Comparison of ENCODE assay signal across 17 cellular contexts in genomic region chr1:9363061-9363471, GRCh38.
DNase-seq lines count a peak whose midpoint lies in the region; ATAC-seq and TF ChIP-seq lines count a peak whose summit lies in the region.
"Had no signal": no experiment of that assay in that cellular context is flagged by ENCODE, and none has a peak within 500 bp of the region (broad histone marks: within the 10 kb centered on the region; RNA-seq: fewer than 3 reads in every experiment).

No MANE protein-coding gene starts in this region.

- WGBS in suprapubic skin: 90% methylated on average over 5 of the region's 8 CpGs

- H3K9me3 ChIP-seq in suprapubic skin: no peaks in the 10 kb centered on the region
- H3K9me3 ChIP-seq: A549, left lung, upper lobe of left lung had no signal

- no peak for TF ChIP-seq CTCF in foreskin fibroblast (IDR thresholded peaks at IDR 0.05; ENCODE audit: low read depth, low read length)
- no peak for TF ChIP-seq CTCF in suprapubic skin (IDR thresholded peaks at IDR 0.05)
- TF ChIP-seq CTCF in omental fat pad (IDR thresholded peaks at IDR 0.05): no peak

- H3K4me3 ChIP-seq in foreskin fibroblast (ENCODE audit: low read depth in 1 of 2, low read length in 2 of 2) (no peak overlapping the region), suprapubic skin (no peak overlapping the region)
- H3K4me3 ChIP-seq: A549, left lung, neural progenitor cell, upper lobe of left lung had no signal

- no peak for TF ChIP-seq POLR2A in suprapubic skin (IDR thresholded peaks at IDR 0.05)

- intact Hi-C loops in left ventricle myocardium superior (cut with micrococcal nuclease) (no loop called here), cardiac septum (cut with DNase I) (no loop called here)

- ATAC-seq in left ventricle myocardium superior (peak; percentile 46), omental fat pad (ENCODE audit: low FRiP score) (no peak), HG03342 (IDR thresholded peaks at IDR 0.05; ENCODE audit: unreplicated experiment) (no peak)
- ATAC-seq: A549; activated CD4-positive, CD25-positive, alpha-beta regulatory T cell treated with anti-CD3 and anti-CD28 coated beads, Interleukin-2, amount 50 U/mL, for 24 hours; left lung had no signal

- TF ChIP-seq EP300 in suprapubic skin (IDR thresholded peaks at IDR 0.05): no peak

- no peaks in the 10 kb centered on the region for H3K27me3 ChIP-seq in suprapubic skin
- H3K27me3 ChIP-seq: left lung, neural progenitor cell, upper lobe of left lung had no signal

- peaks cover 12% of the 10 kb centered on the region for H3K4me1 ChIP-seq in suprapubic skin
- H3K4me1 ChIP-seq: A549, neural progenitor cell had no signal

- H3K27ac ChIP-seq in suprapubic skin: no peak overlapping the region
- H3K27ac ChIP-seq: A549, left lung, neural progenitor cell, upper lobe of left lung had no signal

- peaks cover 30% of the 10 kb centered on the region for H3K36me3 ChIP-seq in suprapubic skin
- H3K36me3 ChIP-seq: neural progenitor cell had no signal

- DNase-seq in left ventricle myocardium superior (no peak), cardiac septum (ENCODE audit: low spot score) (no peak), germinal center (ENCODE audit: low spot score) (peak; percentile 31), nucleus accumbens (lab: John Stamatoyannopoulos, UW) (peak in 47 of 56 donors; percentile 10 to 87 (median 63)), foreskin fibroblast (no peak), suprapubic skin (ENCODE audit: low spot score in 2 of 2) (no peak), omental fat pad (ENCODE audit: low spot score) (no peak)
- DNase-seq: activated gamma-delta T cell; left lung; NCI-H446; SIG-M5; stimulated activated CD4-positive, alpha-beta T cell treated with anti-CD3 and anti-CD28 coated beads, Interleukin-4, amount 100 ng/mL, for 1 hour; upper lobe of left lung had no signal

Comparison
In these comparisons a context has a peak if more than half of its experiments do, and no peak if none do; other contexts are left out.
1. DNase-seq: peak in germinal center (single experiment) and nucleus accumbens (47 of 56); none in left ventricle myocardium superior (single experiment), cardiac septum (single experiment), foreskin fibroblast (0 of 2), suprapubic skin (0 of 2) and omental fat pad (single experiment).